8 cellular contexts compared by ENCODE assay signal in genomic region chr3:27483117-27484001, GRCh38. TPM values are rescaled to one million over a fixed set of nuclear protein-coding genes. Genes with fewer than 3 reads are reported as not detected.
A peak's percentile ranks its signal among the peaks of the same experiment; 100 is the strongest.
DNase-seq lines count a peak whose midpoint lies in the region; ATAC-seq, FAIRE-seq and TF ChIP-seq lines count a peak whose summit lies in the region.

No MANE protein-coding gene starts in this region.

- H3K27me3 ChIP-seq in Caco-2 (replicated peaks; ENCODE audit: control insufficient read depth, insufficient read depth, low read length) (no peaks in the 10 kb centered on the region), RWPE2 (ENCODE audit: insufficient read depth, poor library complexity, severe bottlenecking) (no peaks in the 10 kb centered on the region), pancreas (no peaks in the 10 kb centered on the region)

- H3K36me3 Mint-ChIP-seq in Caco-2 (ENCODE audit: insufficient read depth, unreplicated experiment): no peaks in the 10 kb centered on the region

- TF ChIP-seq CTCF in Caco-2 (IDR thresholded peaks at IDR 0.05; ENCODE audit: insufficient read depth in 1 of 2, low read depth in 1 of 2, low read length in 1 of 2, severe bottlenecking in 1 of 2, unreplicated experiment in 1 of 2) (no peak), RWPE2 (IDR thresholded peaks at IDR 0.05; ENCODE audit: poor library complexity, severe bottlenecking) (no peak), pancreas (IDR thresholded peaks at IDR 0.05) (no peak)

- POLR2A ChIA-PET in Caco-2 (lab: Charles Lee): interaction anchor here (0.5 kb wide), 1 partner anchor 13 kb away, joined by 3 read pairs; no protein-coding TSS in a partner anchor

- H3K4me3 ChIP-seq in Caco-2 (ENCODE audit: low read depth, low read length) (peak overlapping the region; percentile 53), RWPE2 (ENCODE audit: severe bottlenecking) (peak overlapping the region; percentile 80), pancreas (peak overlapping the region; percentile 81 to 95 (median 90))

- H3K4me3 Mint-ChIP-seq in Caco-2 (ENCODE audit: unreplicated experiment): peak overlapping the region; percentile 98

- H3K36me3 ChIP-seq in Caco-2 (ENCODE audit: control insufficient read depth, insufficient read depth, low read length) (no peaks in the 10 kb centered on the region), RWPE2 (ENCODE audit: low read depth) (peaks cover 11% of the 10 kb centered on the region), pancreas (no peaks in the 10 kb centered on the region)

- H3K4me1 Mint-ChIP-seq in Caco-2 (ENCODE audit: low read depth, unreplicated experiment): no peaks in the 10 kb centered on the region

- intact Hi-C loops in Caco-2 (cut with micrococcal nuclease; ENCODE audit: unreplicated experiment): loop anchor here (2.0 to 10.0 kb wide), 6 partner anchors 49 to 861 kb away; partner anchors contain the start of genes AZI2 and ZCWPW2
- intact Hi-C loops in Right ventricle myocardium superior (cut with DNase I): no loop called here
- intact Hi-C loops in pancreas (cut with DNase I): no loop called here

- H3K9me3 Mint-ChIP-seq in Caco-2 (ENCODE audit: unreplicated experiment): no peaks in the 10 kb centered on the region

- peak; percentile 41 to 55 for DNase-seq in Caco-2
- no peak for DNase-seq in RWPE2 (ENCODE audit: low spot score)
- DNase-seq in activated naive CD4-positive, alpha-beta T cell treated with anti-CD3 and anti-CD28 coated beads, Interleukin-2, amount 50 U/mL, for 16 hours: peak; percentile 31
- DNase-seq in Right ventricle myocardium superior: peak; percentile 75
- peak in 5 of 6 donors; percentile 28 to 81 (median 42) for DNase-seq in pancreas
- DNase-seq in urothelium cell line (ENCODE audit: low spot score): peak; percentile 44

- 1 to 2% methylated on average over 43 to 74 of the region's 74 CpGs for WGBS in pancreas, 2 donors

- BruUV-seq in Caco-2 (replicated peaks; lab: Mats Ljungman, UMichigan): no TSS peak

- no peaks in the 10 kb centered on the region for H3K27me3 Mint-ChIP-seq in Caco-2 (ENCODE audit: insufficient read depth, unreplicated experiment)

- CTCF ChIA-PET in Caco-2 (lab: Charles Lee): interaction anchor here (0.9 kb wide), 1 partner anchor 125 kb away, joined by 3 read pairs; no protein-coding TSS in a partner anchor

- H3K4me1 ChIP-seq in Caco-2 (no peaks in the 10 kb centered on the region), RWPE2 (ENCODE audit: insufficient read depth, poor library complexity, severe bottlenecking) (peaks cover 17% of the 10 kb centered on the region), pancreas (peaks cover 0 to 5% (median 0%) of the 10 kb centered on the region in 3 donors)

- H3K27ac ChIP-seq in RWPE2 (ENCODE audit: poor library complexity, severe bottlenecking) (peak overlapping the region; percentile 63), pancreas (peak overlapping the region; percentile 51 to 84 (median 77))

- H3K9me3 ChIP-seq in Caco-2 (no peaks in the 10 kb centered on the region), RWPE2 (ENCODE audit: severe bottlenecking) (no peaks in the 10 kb centered on the region), pancreas (no peaks in the 10 kb centered on the region)

- peak; percentile 14 for ATAC-seq in GM19372 (IDR thresholded peaks at IDR 0.05; ENCODE audit: low read depth, unreplicated experiment)
- peak; percentile 17 for ATAC-seq in HG03457 (IDR thresholded peaks at IDR 0.05; ENCODE audit: unreplicated experiment)
- ATAC-seq in RWPE2 (ENCODE audit: low read depth): peak; percentile 32
- ATAC-seq in Right ventricle myocardium superior (ENCODE audit: poor library complexity): peak; percentile 11
- ATAC-seq in pancreas: peak in 3 of 4 donors; percentile 10 to 12 (median 12)

- FAIRE-seq in pancreas (lab: Jason Lieb, UNC) (no peak), urothelium cell line (lab: Jason Lieb, UNC) (no peak)

- H3K27ac Mint-ChIP-seq in Caco-2 (ENCODE audit: unreplicated experiment): peak overlapping the region; percentile 85

RNA-seq across cellular contexts. Expression of gene SLC4A7, which starts 0.8 kb away (rescaled TPM):
- 14.9 and 16.9 TPM in 2 replicates for total RNA-seq in Caco-2 (2022)
- 13.0 TPM for total RNA-seq in Right ventricle myocardium superior
- 10 to 100 TPM in 1 of 6 donors, 1 to 10 TPM in 5; 2.4 to 11.1 (median 4.8) TPM for total RNA-seq in pancreas
- polyA plus RNA-seq in pancreas: 1 to 10 TPM; 1.4 to 3.1 TPM
